In genomic region chr2:238574490-238575271, GRCh38 we compare ENCODE assay signal across 24 cellular contexts.
"Had no signal": no experiment of that assay in that cellular context is flagged by ENCODE, and none has a peak within 500 bp of the region (broad histone marks: within the 10 kb centered on the region; RNA-seq: fewer than 3 reads in every experiment).

No MANE protein-coding gene starts in this region.

- H3K4me3 Mint-ChIP-seq: activated CD8-positive, alpha-beta T cell treated with anti-CD3 and anti-CD28 coated beads, Interleukin-2, amount 10 ng/mL, durations not matched to agents 7 days and 5 days; activated T-helper 1 cell treated with anti-CD3 and anti-CD28 coated beads, Interleukin-12 subunit alpha, Interleukin-12 subunit beta, Interleukin-2, Interleukin-4 antibody, amounts not matched to agents 30 ng/mL and 10 ng/mL and 1 ng/mL, durations not matched to agents 14 hours and 24 hours and 36 hours; nephron progenitor cell; stimulated activated naive B cell treated with anti-CD40 and anti-IgM and Interleukin-4, amounts not matched to agents 10 μg/mL and 1 μg/mL and 100 μg/mL, for 72 hours had no signal

- H3K36me3 Mint-ChIP-seq: brain; stimulated activated naive B cell treated with anti-CD40 and anti-IgM and Interleukin-4, amounts not matched to agents 10 μg/mL and 1 μg/mL and 100 μg/mL, for 72 hours had no signal

- H3K27ac Mint-ChIP-seq: activated CD8-positive, alpha-beta T cell treated with anti-CD3 and anti-CD28 coated beads, Interleukin-2, amount 10 ng/mL, durations not matched to agents 7 days and 5 days; activated T-helper 1 cell treated with anti-CD3 and anti-CD28 coated beads, Interleukin-12 subunit alpha, Interleukin-12 subunit beta, Interleukin-2, Interleukin-4 antibody, amounts not matched to agents 30 ng/mL and 10 ng/mL and 1 ng/mL, durations not matched to agents 14 hours and 24 hours and 36 hours; nephron progenitor cell; progenitor cell of endocrine pancreas; stimulated activated naive B cell treated with anti-CD40 and anti-IgM and Interleukin-4, amounts not matched to agents 10 μg/mL and 1 μg/mL and 100 μg/mL, for 72 hours had no signal

- H3K4me3 ChIP-seq: mucosa of descending colon, transverse colon had no signal

- H3K27ac ChIP-seq: transverse colon, WERI-Rb-1 had no signal

- H3K9me3 Mint-ChIP-seq: activated T-helper 1 cell treated with anti-CD3 and anti-CD28 coated beads, Interleukin-12 subunit alpha, Interleukin-12 subunit beta, Interleukin-2, Interleukin-4 antibody, amounts not matched to agents 30 ng/mL and 10 ng/mL and 1 ng/mL, durations not matched to agents 14 hours and 24 hours and 36 hours; stimulated activated naive B cell treated with anti-CD40 and anti-IgM and Interleukin-4, amounts not matched to agents 10 μg/mL and 1 μg/mL and 100 μg/mL, for 72 hours had no signal

- DNase-seq: activated CD4-positive, alpha-beta T cell treated with anti-CD3 and anti-CD28 coated beads for 1 hour; activated CD4-positive, alpha-beta T cell treated with anti-CD3 and anti-CD28 coated beads, Interleukin-2, amount 50 U/mL, for 1 hour; activated CD8-positive, alpha-beta T cell treated with anti-CD3 and anti-CD28 coated beads, Interleukin-2, amount 10 ng/mL, durations not matched to agents 7 days and 5 days; activated gamma-delta T cell; activated naive CD4-positive, alpha-beta T cell treated with anti-CD3 and anti-CD28 coated beads, Interleukin-2, amount 50 U/mL, for 16 hours; anterior cingulate cortex; caudate nucleus; dermis blood vessel endothelial cell; effector memory CD4-positive, alpha-beta T cell; foreskin melanocyte; glutamatergic neuron; hippocampal formation; left cardiac atrium; mesenchymal stem cell; mucosa of descending colon; nephron progenitor cell; stimulated activated CD4-positive, alpha-beta T cell treated with anti-CD3 and anti-CD28 coated beads, Interleukin-2, amount 100 ng/mL, for 48 hours; stimulated activated CD8-positive, alpha-beta memory T cell treated with anti-CD3 and anti-CD28 coated beads, Interleukin-4, amount 100 ng/mL, for 48 hours; stimulated activated naive B cell treated with anti-CD40 and anti-IgM and Interleukin-4, amounts not matched to agents 10 μg/mL and 1 μg/mL and 100 μg/mL, for 72 hours; transverse colon; WERI-Rb-1 had no signal

- ATAC-seq: activated CD8-positive, alpha-beta T cell treated with anti-CD3 and anti-CD28 coated beads, Interleukin-2, amount 10 ng/mL, durations not matched to agents 7 days and 5 days; stimulated activated naive B cell treated with anti-CD40 and anti-IgM and Interleukin-4, amounts not matched to agents 10 μg/mL and 1 μg/mL and 100 μg/mL, for 72 hours had no signal

- H3K4me1 Mint-ChIP-seq: stimulated activated naive B cell treated with anti-CD40 and anti-IgM and Interleukin-4, amounts not matched to agents 10 μg/mL and 1 μg/mL and 100 μg/mL, for 72 hours had no signal
